In genomic region chr20:44646023-44646640, GRCh38 we compare ENCODE assay signal across 8 cellular contexts. TPM values are rescaled to one million over a fixed set of nuclear protein-coding genes. Genes with fewer than 3 reads are reported as not detected.
A peak's percentile ranks its signal among the peaks of the same experiment; 100 is the strongest.
DNase-seq lines count a peak whose midpoint lies in the region; ATAC-seq and TF ChIP-seq lines count a peak whose summit lies in the region.

No MANE protein-coding gene starts in this region.

- H3K9ac ChIP-seq in OCI-LY3 (ENCODE audit: low read length) (peak overlapping the region; percentile 62), GM23248 (no peak overlapping the region)

- peaks cover 71% of the 10 kb centered on the region for H3K79me2 ChIP-seq in OCI-LY3 (ENCODE audit: low read length)
- no peaks in the 10 kb centered on the region for H3K79me2 ChIP-seq in GM23248 (ENCODE audit: insufficient read depth)
- no peaks in the 10 kb centered on the region for H3K79me2 ChIP-seq in osteoblast (ENCODE audit: insufficient read depth, low read length)

- H3K9me2 ChIP-seq in GM23248 (ENCODE audit: insufficient read depth), result no peaks in the 10 kb centered on the region

- H2AFZ ChIP-seq in OCI-LY3 (ENCODE audit: low read depth, low read length), result no peak overlapping the region
- no peak overlapping the region for H2AFZ ChIP-seq in GM23248
- no peak overlapping the region for H2AFZ ChIP-seq in osteoblast (ENCODE audit: low read length)

- ATAC-seq in GM21825 (IDR thresholded peaks at IDR 0.05; ENCODE audit: unreplicated experiment), result peak; percentile 25

- H3K4me1 ChIP-seq in OCI-LY3 (ENCODE audit: low read length) (peaks cover 87% of the 10 kb centered on the region), GM23248 (ENCODE audit: insufficient read depth) (peaks cover 31% of the 10 kb centered on the region), osteoblast (ENCODE audit: insufficient read depth, low read length) (peaks cover 40% of the 10 kb centered on the region)

- H3K4me2 ChIP-seq in OCI-LY3 (ENCODE audit: low read length), result peak overlapping the region; percentile 88
- no peak overlapping the region for H3K4me2 ChIP-seq in GM23248 (ENCODE audit: unreplicated experiment)
- no peak overlapping the region for H3K4me2 ChIP-seq in osteoblast (ENCODE audit: insufficient read depth, low read length)

- TF ChIP-seq CTCF in GM10248 (IDR thresholded peaks at IDR 0.05; ENCODE audit: control extremely low read depth, extremely low read depth, low read depth, missing control alignments) (no peak), OCI-LY3 (IDR thresholded peaks at IDR 0.05; ENCODE audit: low read depth, low read length) (no peak), osteoblast (IDR thresholded peaks at IDR 0.05; ENCODE audit: extremely low read depth, low read depth, low read length) (no peak)

- H3K27ac ChIP-seq in OCI-LY3 (ENCODE audit: low read length) (peak overlapping the region; percentile 84), GM23248 (no peak overlapping the region), osteoblast (ENCODE audit: low read depth, low read length) (no peak overlapping the region)

- CTCF ChIA-PET in GM10248 (lab: Yijun Ruan, JAX), result interaction anchor here (1.3 to 5.4 kb wide), 5 partner anchors 12 to 101 kb away, joined by 3 to 41 read pairs (median 4); no protein-coding TSS in a partner anchor

- POLR2A ChIA-PET in GM10248 (lab: Yijun Ruan, JAX), result no interaction called here

- H3F3A ChIP-seq in GM23248 (ENCODE audit: insufficient read depth), result peaks cover 9% of the 10 kb centered on the region; the same call in 1 of the 2 replicates

- peak; percentile 48 for DNase-seq in GM10248 (ENCODE audit: extremely low spot score)
- peak; percentile 70 for DNase-seq in dermis blood vessel endothelial cell
- DNase-seq in GM23248, result no peak
- DNase-seq in stimulated activated CD4-positive, alpha-beta T cell treated with anti-CD3 and anti-CD28 coated beads, Interleukin-2, amount 100 ng/mL, for 24 hours, result no peak
- DNase-seq in mucosa of gallbladder (ENCODE audit: low spot score), result no peak
- DNase-seq in osteoblast (ENCODE audit: insufficient read length, low spot score, missing footprints), result no peak

- no peaks in the 10 kb centered on the region for H4K20me1 ChIP-seq in OCI-LY3 (ENCODE audit: insufficient read depth, low read length)
- H4K20me1 ChIP-seq in GM23248 (ENCODE audit: insufficient read depth), result no peaks in the 10 kb centered on the region
- H4K20me1 ChIP-seq in osteoblast (ENCODE audit: insufficient read depth, low read length), result no peaks in the 10 kb centered on the region

- H3K27me3 ChIP-seq in OCI-LY3 (ENCODE audit: low read depth, low read length) (no peaks in the 10 kb centered on the region), GM23248 (replicated peaks; ENCODE audit: insufficient read depth) (no peaks in the 10 kb centered on the region), osteoblast (ENCODE audit: insufficient read depth, low read length) (no peaks in the 10 kb centered on the region)

- in situ Hi-C loops in GM23248 (cut with MboI), result no loop called here

- H3K4me3 ChIP-seq in OCI-LY3 (ENCODE audit: low read length) (peak overlapping the region; percentile 64), GM23248 (no peak overlapping the region), osteoblast (ENCODE audit: insufficient read depth, low read length) (no peak overlapping the region)

- 89 to 99% methylated on average over 4 of the region's 4 CpGs for WGBS in GM23248 (ENCODE audit: low coverage in 1 of 2, low lambda C conversion rate in 2 of 2, missing lambda C conversion rate in 2 of 2), 2 experiments

- no peaks in the 10 kb centered on the region for H3K9me3 ChIP-seq in OCI-LY3 (ENCODE audit: insufficient read depth, low read length)
- no peaks in the 10 kb centered on the region for H3K9me3 ChIP-seq in GM23248 (ENCODE audit: low read depth)
- no peaks in the 10 kb centered on the region for H3K9me3 ChIP-seq in osteoblast (ENCODE audit: low read depth, low read length)

- H3K36me3 ChIP-seq in OCI-LY3 (replicated peaks; ENCODE audit: low read depth, low read length) (peaks cover 17% of the 10 kb centered on the region), GM23248 (ENCODE audit: low read depth) (no peaks in the 10 kb centered on the region), osteoblast (ENCODE audit: insufficient read depth, low read length) (no peaks in the 10 kb centered on the region)

RNA-seq across cellular contexts. Expression of gene ADA, which starts 5.4 kb away (rescaled TPM):
- total RNA-seq in dermis blood vessel endothelial cell (15.3 and 19.1 TPM in 2 replicates), mucosa of gallbladder (5.1 TPM), osteoblast (15.9 and 37.1 TPM in 2 replicates)
- 7.0 and 8.6 TPM in 2 replicates for total RNA-seq in GM23248 (2014; rRNA removed; shearing (Covaris generic))
- polyA plus RNA-seq in GM23248 (2016; fragmentation: Nextera tagmentation; extraction: Ambion mirVana), result 17.5 and 19.3 TPM in 2 replicates

Comparison
In these comparisons a context has a peak if more than half of its experiments do, and no peak if none do; other contexts are left out.
1. DNase-seq: peak in GM10248 (single experiment) and dermis blood vessel endothelial cell (single experiment); none in GM23248 (single experiment), stimulated activated CD4-positive, alpha-beta T cell treated with anti-CD3 and anti-CD28 coated beads, Interleukin-2, amount 100 ng/mL, for 24 hours (0 of 2), mucosa of gallbladder (single experiment) and osteoblast (single experiment).